Comparison of ENCODE assay signal across 1 cellular context in the genomic region with DNA sequence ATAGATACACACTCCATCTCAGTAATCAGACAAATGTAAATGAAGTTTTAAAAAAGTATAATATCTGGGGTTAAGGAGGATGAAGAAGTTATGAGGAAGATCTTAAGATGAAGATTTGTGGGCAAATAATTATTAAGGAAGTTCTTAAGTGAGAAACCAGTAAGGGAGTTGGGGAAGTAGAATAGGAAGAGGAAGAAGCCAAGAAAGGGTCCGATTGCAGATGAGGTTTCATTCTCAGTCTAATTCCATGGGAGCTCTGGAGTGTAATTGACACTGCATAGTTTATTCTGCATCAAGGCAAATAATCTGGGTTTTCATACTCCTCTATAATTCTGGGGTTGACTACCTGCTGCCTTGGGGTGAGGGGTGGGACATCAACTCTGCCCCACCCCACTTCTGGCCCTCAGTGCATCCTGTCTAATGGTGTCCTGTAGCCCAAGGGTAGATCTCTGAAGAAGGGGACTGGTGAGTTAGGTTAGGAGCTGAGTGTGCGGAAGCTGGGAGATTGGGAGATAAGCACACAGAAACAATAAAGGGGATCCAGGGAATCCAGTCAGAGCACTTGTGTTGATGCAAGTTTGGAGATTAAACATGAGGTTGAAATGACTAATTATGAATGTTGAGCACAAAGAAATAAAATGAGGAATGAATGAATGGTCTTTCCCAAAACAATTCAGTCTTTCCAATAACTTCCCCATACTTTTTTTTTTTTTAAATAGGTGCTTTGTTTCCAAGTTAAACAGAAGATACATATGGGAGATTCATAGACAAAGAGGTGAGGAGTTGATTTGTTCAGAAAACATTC.
TF ChIP-seq lines count a peak whose summit lies in the region.

No MANE protein-coding gene starts in this region.

TF ChIP-seq in IMR-90, 13 proteins besides CTCF, POLR2A, EP300 and RAD21:
- TF ChIP-seq, protein P1, sequence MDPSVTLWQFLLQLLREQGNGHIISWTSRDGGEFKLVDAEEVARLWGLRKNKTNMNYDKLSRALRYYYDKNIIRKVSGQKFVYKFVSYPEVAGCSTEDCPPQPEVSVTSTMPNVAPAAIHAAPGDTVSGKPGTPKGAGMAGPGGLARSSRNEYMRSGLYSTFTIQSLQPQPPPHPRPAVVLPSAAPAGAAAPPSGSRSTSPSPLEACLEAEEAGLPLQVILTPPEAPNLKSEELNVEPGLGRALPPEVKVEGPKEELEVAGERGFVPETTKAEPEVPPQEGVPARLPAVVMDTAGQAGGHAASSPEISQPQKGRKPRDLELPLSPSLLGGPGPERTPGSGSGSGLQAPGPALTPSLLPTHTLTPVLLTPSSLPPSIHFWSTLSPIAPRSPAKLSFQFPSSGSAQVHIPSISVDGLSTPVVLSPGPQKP (IDR thresholded peaks at IDR 0.05; ENCODE audit: borderline replicate concordance, low read depth, low read length) = no peak
- TF ChIP-seq SMC3 (IDR thresholded peaks at IDR 0.05; ENCODE audit: low read depth, low read length) (no peak), RFX5 (IDR thresholded peaks at IDR 0.05; ENCODE audit: low read depth, low read length) (no peak), MXI1 (IDR thresholded peaks at IDR 0.05; ENCODE audit: borderline replicate concordance, low read depth, low read length) (no peak), RCOR1 (IDR thresholded peaks at IDR 0.05; ENCODE audit: insufficient replicate concordance, low read length) (no peak), MAFK (IDR thresholded peaks at IDR 0.05; ENCODE audit: low read depth, low read length) (no peak), BHLHE40 (IDR thresholded peaks at IDR 0.05; ENCODE audit: low read depth, low read length) (no peak), NFE2L2 (IDR thresholded peaks at IDR 0.05; ENCODE audit: low read depth, low read length) (no peak), FOS (IDR thresholded peaks at IDR 0.05; ENCODE audit: low read depth, low read length) (no peak), CEBPB (IDR thresholded peaks at IDR 0.05; ENCODE audit: low read depth, low read length) (no peak), CHD1 (IDR thresholded peaks at IDR 0.05; ENCODE audit: low read depth, low read length) (no peak), MAZ (IDR thresholded peaks at IDR 0.05; ENCODE audit: borderline replicate concordance, low read depth, low read length) (no peak)
- TF ChIP-seq, protein P2, sequence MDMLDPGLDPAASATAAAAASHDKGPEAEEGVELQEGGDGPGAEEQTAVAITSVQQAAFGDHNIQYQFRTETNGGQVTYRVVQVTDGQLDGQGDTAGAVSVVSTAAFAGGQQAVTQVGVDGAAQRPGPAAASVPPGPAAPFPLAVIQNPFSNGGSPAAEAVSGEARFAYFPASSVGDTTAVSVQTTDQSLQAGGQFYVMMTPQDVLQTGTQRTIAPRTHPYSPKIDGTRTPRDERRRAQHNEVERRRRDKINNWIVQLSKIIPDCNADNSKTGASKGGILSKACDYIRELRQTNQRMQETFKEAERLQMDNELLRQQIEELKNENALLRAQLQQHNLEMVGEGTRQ (IDR thresholded peaks at IDR 0.05; ENCODE audit: low read depth, low read length) = no peak
